Comparison of ENCODE assay signal across 8 cellular contexts in genomic region chr17:59106463-59107305, GRCh38. TPM values are rescaled to one million over a fixed set of nuclear protein-coding genes. Genes with fewer than 3 reads are reported as not detected.
DNase-seq lines count a peak whose midpoint lies in the region; ATAC-seq lines count a peak whose summit lies in the region.

TSS of gene TRIM37 (minus strand) at chr17:59106880. CDS start at chr17:59106461, 419 bp downstream.

- H3K4me1 Mint-ChIP-seq in activated CD8-positive, alpha-beta memory T cell treated with anti-CD3 and anti-CD28 coated beads, Interleukin-2, amount 10 ng/mL, durations not matched to agents 7 days and 5 days, result peaks cover 55% of the 10 kb centered on the region

- H3K4me1 ChIP-seq in NT2/D1 (ENCODE audit: insufficient read depth, insufficient read length) (no peaks in the 10 kb centered on the region), endocrine pancreas (ENCODE audit: control insufficient read depth, insufficient read depth, low read length) (peaks cover 7% of the 10 kb centered on the region), mesendoderm (ENCODE audit: control insufficient read depth, low read depth, low read length) (no peaks in the 10 kb centered on the region)

- H3K27ac ChIP-seq in mesendoderm (ENCODE audit: low read depth, low read length), result peak within 1 kb of the TSS; percentile 86

- peak within 1 kb of the TSS; percentile 92 for H3K4me2 ChIP-seq in mesendoderm (ENCODE audit: low read length)

- DNase-seq in Caki2 (ENCODE audit: low read depth) (peak; percentile 100), HUDEP-2 (lab: John Stamatoyannopoulos, UW; ENCODE audit: unreplicated experiment in 76 of 76) (peak; percentile 53 to 99 (median 96)), NT2/D1 (ENCODE audit: low read depth, low spot score) (peak; percentile 96), mesendoderm (peak; percentile 99)
- DNase-seq in activated CD8-positive, alpha-beta memory T cell treated with anti-CD3 and anti-CD28 coated beads, Interleukin-2, amount 10 ng/mL, durations not matched to agents 7 days and 5 days, result peak; percentile 99
- DNase-seq in stimulated activated CD8-positive, alpha-beta memory T cell treated with anti-CD3 and anti-CD28 coated beads, Interleukin-15, amount 100 ng/mL, for 1 hour (ENCODE audit: low read depth), result peak; percentile 97

- H4K5ac ChIP-seq in mesendoderm (ENCODE audit: low read length), result no peak within 1 kb of the TSS

- H3K9ac ChIP-seq in NT2/D1 (ENCODE audit: insufficient read length, low read depth) (peak within 1 kb of the TSS; percentile 82), endocrine pancreas (ENCODE audit: control insufficient read depth, insufficient read depth, low read length) (peak within 1 kb of the TSS; percentile 84), mesendoderm (ENCODE audit: low read length) (peak within 1 kb of the TSS; percentile 88)

- no peak within 1 kb of the TSS for H2BK120ac ChIP-seq in mesendoderm (ENCODE audit: low read depth, low read length)

- no peak within 1 kb of the TSS for H4K8ac ChIP-seq in mesendoderm (ENCODE audit: low read depth, low read length)

- H3K9me3 ChIP-seq in NT2/D1 (ENCODE audit: insufficient read depth, low read length) (no peaks in the 10 kb centered on the region), endocrine pancreas (ENCODE audit: control insufficient read depth, low read length) (no peaks in the 10 kb centered on the region)

- H3K9me3 Mint-ChIP-seq in activated CD8-positive, alpha-beta memory T cell treated with anti-CD3 and anti-CD28 coated beads, Interleukin-2, amount 10 ng/mL, durations not matched to agents 7 days and 5 days (ENCODE audit: low read depth), result no peaks in the 10 kb centered on the region

- no peaks in the 10 kb centered on the region for H3K27me3 ChIP-seq in NT2/D1 (ENCODE audit: insufficient read depth, insufficient read length)
- no peaks in the 10 kb centered on the region for H3K27me3 ChIP-seq in endocrine pancreas (ENCODE audit: control insufficient read depth, insufficient read depth, low read length)
- H3K27me3 ChIP-seq in mesendoderm (ENCODE audit: insufficient read depth, low read length, poor library complexity), result no peaks in the 10 kb centered on the region

- H2BK5ac ChIP-seq in mesendoderm (ENCODE audit: low read length), result no peak within 1 kb of the TSS

- H3K79me2 ChIP-seq in mesendoderm (ENCODE audit: control insufficient read depth, insufficient read depth, low read length), result peaks cover 19% of the 10 kb centered on the region

- ATAC-seq in GM21381 (IDR thresholded peaks at IDR 0.05; ENCODE audit: unreplicated experiment), result peak; percentile 94
- peak; percentile 96 for ATAC-seq in activated CD8-positive, alpha-beta memory T cell treated with anti-CD3 and anti-CD28 coated beads, Interleukin-2, amount 10 ng/mL, durations not matched to agents 7 days and 5 days

- CTCF ChIA-PET in activated CD8-positive, alpha-beta memory T cell treated with anti-CD3 and anti-CD28 coated beads, Interleukin-2, amount 10 ng/mL, durations not matched to agents 7 days and 5 days (lab: Charles Lee), result interaction anchor here (1.0 to 1.7 kb wide), 2 partner anchors 45 to 49 kb away, joined by 3 to 7 read pairs; partner anchors contain the start of genes PRR11 and SKA2

- no peak within 1 kb of the TSS for H2AK5ac ChIP-seq in mesendoderm (ENCODE audit: low read length)

- H3K79me1 ChIP-seq in mesendoderm (ENCODE audit: low read length), result peaks cover 2% of the 10 kb centered on the region

- no peak within 1 kb of the TSS for H3K23ac ChIP-seq in mesendoderm (ENCODE audit: low read length)

- H3K56ac ChIP-seq in mesendoderm (ENCODE audit: low read length), result peak within 1 kb of the TSS; percentile 92

- H3K4me3 Mint-ChIP-seq in activated CD8-positive, alpha-beta memory T cell treated with anti-CD3 and anti-CD28 coated beads, Interleukin-2, amount 10 ng/mL, durations not matched to agents 7 days and 5 days, result peak within 1 kb of the TSS; percentile 95

- H2BK15ac ChIP-seq in mesendoderm (replicated peaks; ENCODE audit: low read depth), result no peak within 1 kb of the TSS

- H3K4me3 ChIP-seq in NT2/D1 (ENCODE audit: insufficient read length, low read depth) (peak within 1 kb of the TSS; percentile 91), endocrine pancreas (ENCODE audit: control insufficient read depth, insufficient read depth, low read length) (peak within 1 kb of the TSS; percentile 93), mesendoderm (ENCODE audit: low read length) (peak within 1 kb of the TSS; percentile 62)

- peaks cover 37% of the 10 kb centered on the region for H3K36me3 Mint-ChIP-seq in activated CD8-positive, alpha-beta memory T cell treated with anti-CD3 and anti-CD28 coated beads, Interleukin-2, amount 10 ng/mL, durations not matched to agents 7 days and 5 days

- H3K27me3 Mint-ChIP-seq in activated CD8-positive, alpha-beta memory T cell treated with anti-CD3 and anti-CD28 coated beads, Interleukin-2, amount 10 ng/mL, durations not matched to agents 7 days and 5 days, result no peaks in the 10 kb centered on the region

- peak within 1 kb of the TSS; percentile 18 for H3K4ac ChIP-seq in mesendoderm (ENCODE audit: low read depth, low read length)

- WGBS in mesendoderm (ENCODE audit: extremely low coverage, insufficient coverage, low lambda C conversion rate), result no CpG with 5 or more reads among the region's 89 CpGs

- H3K18ac ChIP-seq in mesendoderm (ENCODE audit: low read length), result peak within 1 kb of the TSS; percentile 7

- peak within 1 kb of the TSS; percentile 88 for H3K27ac Mint-ChIP-seq in activated CD8-positive, alpha-beta memory T cell treated with anti-CD3 and anti-CD28 coated beads, Interleukin-2, amount 10 ng/mL, durations not matched to agents 7 days and 5 days

- in situ Hi-C loops in Caki2 (cut with HindIII; ENCODE audit: low pct_unique_long_range_greater_than_20kb, low sequenced_read_pairs), result no loop called here

- H3K36me3 ChIP-seq in NT2/D1 (ENCODE audit: insufficient read depth, insufficient read length, low read length), result peaks cover 27% of the 10 kb centered on the region
- H3K36me3 ChIP-seq in endocrine pancreas (ENCODE audit: control insufficient read depth, insufficient read depth, low read length), result no peaks in the 10 kb centered on the region
- H3K36me3 ChIP-seq in mesendoderm (ENCODE audit: control insufficient read depth, insufficient read depth, low read length), result no peaks in the 10 kb centered on the region

RNA-seq across cellular contexts. Expression of gene TRIM37, which starts in this region (rescaled TPM):
- total RNA-seq in Caki2 (2014; rRNA removed; shearing (Covaris generic); ENCODE audit: low replicate concordance), result 17.9 and 58.4 TPM in 2 replicates
- 10 to 100 TPM; 29.3 to 37.7 TPM for total RNA-seq in activated CD8-positive, alpha-beta memory T cell treated with anti-CD3 and anti-CD28 coated beads, Interleukin-2, amount 10 ng/mL, durations not matched to agents 7 days and 5 days
- polyA plus RNA-seq in mesendoderm (2013, experiment 1 of 2), result 30.2 TPM
- 30.3 TPM for polyA plus RNA-seq in mesendoderm (2013, experiment 2 of 2)

Comparison
In these comparisons a context has a peak if more than half of its experiments do, and no peak if none do; other contexts are left out.
1. Peak in every context shown above with its lines: DNase-seq, ATAC-seq, H3K4me3 ChIP-seq and H3K27ac ChIP-seq.